In genomic region chr1:116460261-116460660, GRCh38 we compare ENCODE assay signal across 23 cellular contexts.
"Had no signal": no experiment of that assay in that cellular context is flagged by ENCODE, and none has a peak within 500 bp of the region (broad histone marks: within the 10 kb centered on the region; RNA-seq: fewer than 3 reads in every experiment).

No MANE protein-coding gene starts in this region.

- H3K27ac ChIP-seq: SJSA1 had no signal

- H3K9me3 Mint-ChIP-seq: activated naive CD4-positive, alpha-beta T cell treated with anti-CD3 and anti-CD28 coated beads, Interleukin-2, amount 50 U/mL, for 72 hours; activated naive CD8-positive, alpha-beta T cell treated with anti-CD3 and anti-CD28 coated beads, Interleukin-2, amount 50 U/mL, for 24 hours; brain; T-helper 1 cell treated with Interleukin-12 subunit alpha and Interleukin-12 subunit beta and Interleukin-4 antibody, amounts not matched to agents 30 μg/mL and 1 μg/mL, for 36 hours had no signal

- H3K27ac Mint-ChIP-seq: activated CD8-positive, alpha-beta T cell treated with anti-CD3 and anti-CD28 coated beads, Interleukin-2, amount 10 ng/mL, durations not matched to agents 7 days and 5 days; activated naive CD4-positive, alpha-beta T cell treated with anti-CD3 and anti-CD28 coated beads, Interleukin-2, amount 50 U/mL, for 72 hours; activated naive CD8-positive, alpha-beta T cell treated with anti-CD3 and anti-CD28 coated beads, Interleukin-2, amount 50 U/mL, for 24 hours; brain; T-helper 1 cell treated with Interleukin-12 subunit alpha and Interleukin-12 subunit beta and Interleukin-4 antibody, amounts not matched to agents 30 μg/mL and 1 μg/mL, for 36 hours had no signal

- H3K4me3 ChIP-seq: SJSA1 had no signal

- H3K27me3 ChIP-seq: SJSA1 had no signal

- H3K27me3 Mint-ChIP-seq: brain had no signal

- H3K36me3 ChIP-seq: SJSA1 had no signal

- H3K4me1 Mint-ChIP-seq: activated naive CD8-positive, alpha-beta T cell treated with anti-CD3 and anti-CD28 coated beads, Interleukin-2, amount 50 U/mL, for 24 hours had no signal

- H3K36me3 Mint-ChIP-seq: activated naive CD4-positive, alpha-beta T cell treated with anti-CD3 and anti-CD28 coated beads, Interleukin-2, amount 50 U/mL, for 72 hours; brain had no signal

- H3K4me3 Mint-ChIP-seq: activated CD8-positive, alpha-beta T cell treated with anti-CD3 and anti-CD28 coated beads, Interleukin-2, amount 10 ng/mL, durations not matched to agents 7 days and 5 days; activated naive CD8-positive, alpha-beta T cell treated with anti-CD3 and anti-CD28 coated beads, Interleukin-2, amount 50 U/mL, for 24 hours; brain; T-helper 1 cell treated with Interleukin-12 subunit alpha and Interleukin-12 subunit beta and Interleukin-4 antibody, amounts not matched to agents 30 μg/mL and 1 μg/mL, for 36 hours had no signal

- ATAC-seq: activated CD4-positive, CD25-positive, alpha-beta regulatory T cell treated with anti-CD3 and anti-CD28 coated beads, Interleukin-2, amount 50 U/mL, for 24 hours; activated CD8-positive, alpha-beta T cell treated with anti-CD3 and anti-CD28 coated beads, Interleukin-2, amount 10 ng/mL, durations not matched to agents 7 days and 5 days; activated naive CD4-positive, alpha-beta T cell treated with anti-CD3 and anti-CD28 coated beads, Interleukin-2, amount 50 U/mL, for 72 hours; activated naive CD8-positive, alpha-beta T cell treated with anti-CD3 and anti-CD28 coated beads, Interleukin-2, amount 50 U/mL, for 24 hours; PC-3 had no signal

- H3K4me1 ChIP-seq: SJSA1 had no signal

- DNase-seq: activated CD4-positive, alpha-beta T cell treated with anti-CD3 and anti-CD28 coated beads for 4 hours; activated CD4-positive, alpha-beta T cell treated with anti-CD3 and anti-CD28 coated beads, Interleukin-2, amount 50 U/mL, for 4 hours; activated CD8-positive, alpha-beta memory T cell treated with anti-CD3 and anti-CD28 coated beads, Interleukin-2, amount 50 U/mL, for 48 hours; activated CD8-positive, alpha-beta T cell treated with anti-CD3 and anti-CD28 coated beads, Interleukin-2, amount 10 ng/mL, durations not matched to agents 7 days and 5 days; activated naive CD8-positive, alpha-beta T cell treated with anti-CD3 and anti-CD28 coated beads, Interleukin-2, amount 50 U/mL, for 24 hours; activated T-cell treated with anti-CD3 and anti-CD28 coated beads, Interleukin-2, amount 50 U/mL, for 1 hour; amniotic stem cell; KBM-7; NCI-H1048; NCI-H146; NCI-H2029; NCI-H2107; NCI-H446 treated with DMSO at 0.1 percent for 48 hours; NCI-H526; NCI-H774; NK-92 treated with Interleukin-12 subunit alpha and Interleukin-12 subunit beta, amount 100 ng/mL, for 24 hours; PC-3; SHP77 had no signal
